ENCODE assay signal across 13 cellular contexts in genomic region chr15:68802373-68802772, GRCh38.
"Had no signal": no experiment of that assay in that cellular context is flagged by ENCODE, and none has a peak within 500 bp of the region (broad histone marks: within the 10 kb centered on the region; RNA-seq: fewer than 3 reads in every experiment).

No MANE protein-coding gene starts in this region.

- ATAC-seq: activated CD4-positive, CD25-positive, alpha-beta regulatory T cell treated with anti-CD3 and anti-CD28 coated beads, Interleukin-2, amount 50 U/mL, for 24 hours; effector memory CD8-positive, alpha-beta T cell; naive thymus-derived CD4-positive, alpha-beta T cell had no signal

- H3K4me3 Mint-ChIP-seq: effector memory CD8-positive, alpha-beta T cell; T-helper 2 cell treated with Interferon-gamma antibody and Interleukin-4, amounts not matched to agents 5 μg/mL and 100 μg/mL, for 36 hours; type B pancreatic cell had no signal

- DNase-seq: activated naive CD4-positive, alpha-beta T cell; central memory CD4-positive, alpha-beta T cell; effector memory CD8-positive, alpha-beta T cell; erythroblast; hippocampal formation; naive thymus-derived CD4-positive, alpha-beta T cell; nucleus accumbens; stimulated activated CD4-positive, alpha-beta T cell treated with anti-CD3 and anti-CD28 coated beads, Interleukin-1b, Interleukin-23, amount 100 ng/mL, for 48 hours; stimulated activated naive CD4-positive, alpha-beta T cell; SW 1271 had no signal

- H3K9me3 Mint-ChIP-seq: effector memory CD8-positive, alpha-beta T cell; naive thymus-derived CD4-positive, alpha-beta T cell; T-helper 2 cell treated with Interferon-gamma antibody and Interleukin-4, amounts not matched to agents 5 μg/mL and 100 μg/mL, for 36 hours; type B pancreatic cell had no signal

- H3K27ac Mint-ChIP-seq: type B pancreatic cell had no signal

- H3K27me3 Mint-ChIP-seq: effector memory CD8-positive, alpha-beta T cell; naive thymus-derived CD4-positive, alpha-beta T cell; type B pancreatic cell had no signal
